ENCODE assay signal across 10 cellular contexts in genomic region chr17:7587420-7587786, GRCh38. TPM values are rescaled to one million over a fixed set of nuclear protein-coding genes. Genes with fewer than 3 reads are reported as not detected.
A peak's percentile ranks its signal among the peaks of the same experiment; 100 is the strongest.
DNase-seq lines count a peak whose midpoint lies in the region; ATAC-seq, FAIRE-seq and TF ChIP-seq lines count a peak whose summit lies in the region.
"Had no signal": no experiment of that assay in that cellular context is flagged by ENCODE, and none has a peak within 500 bp of the region (broad histone marks: within the 10 kb centered on the region; RNA-seq: fewer than 3 reads in every experiment).

No MANE protein-coding gene starts in this region.

- H3K9me3 ChIP-seq in HCT116 (ENCODE audit: control insufficient read depth in 1 of 2, insufficient read depth in 1 of 2, low read depth in 1 of 2, low read length in 2 of 2) (no peaks in the 10 kb centered on the region), ascending aorta (no peaks in the 10 kb centered on the region), lung (ENCODE audit: control insufficient read depth in 2 of 2, insufficient read depth in 1 of 2, low read length in 1 of 2) (no peaks in the 10 kb centered on the region), small intestine (ENCODE audit: control insufficient read depth, low read depth) (no peaks in the 10 kb centered on the region)
- H3K9me3 ChIP-seq: thoracic aorta had no signal

- intact Hi-C loops in HCT116 (cut with micrococcal nuclease): no loop called here
- intact Hi-C loops in ascending aorta (cut with DNase I): loop anchor here (10.0 kb wide), 1 partner anchor 587 kb away; the partner anchor contains the start of gene TMEM107

- no peak for TF ChIP-seq RAD21 in HCT116 (IDR thresholded peaks at IDR 0.05; ENCODE audit: low read depth)

- no peaks in the 10 kb centered on the region for H3K9me2 ChIP-seq in HCT116 (ENCODE audit: insufficient read depth)

- RAD21 ChIA-PET in HCT116 (lab: Charles Lee; ENCODE audit: low non-redundant PET in 1 of 2, low total read pairs in 2 of 2, uncharacterized antibody in 2 of 2, unreplicated experiment in 2 of 2): interaction anchor here in 1 of 2 experiments (0.9 kb wide), 1 partner anchor 45 kb away, joined by 3 read pairs; no protein-coding TSS in a partner anchor

- no peak for FAIRE-seq in small intestine (lab: Jason Lieb, UNC)

- TF ChIP-seq CTCF in AG09319 (IDR thresholded peaks at IDR 0.05; ENCODE audit: low read depth, low read length) (no peak; the same call in 1 of the 2 replicates), HCT116 (IDR thresholded peaks at IDR 0.05 in 2 of 3, conservative IDR thresholded peaks at IDR 0.05 in 1 of 3; ENCODE audit: borderline replicate concordance in 1 of 3, insufficient read depth in 1 of 3, low read depth in 2 of 3, low read length in 2 of 3) (no peak), ascending aorta (IDR thresholded peaks at IDR 0.05) (no peak), lung (IDR thresholded peaks at IDR 0.05; ENCODE audit: control extremely low read depth, extremely low read depth) (no peak)

- H3K4me3 ChIP-seq in HCT116 (replicated peaks in 1 of 2; ENCODE audit: low read depth in 1 of 2, low read length in 2 of 2): no peak overlapping the region
- no peak overlapping the region for H3K4me3 ChIP-seq in ascending aorta
- H3K4me3 ChIP-seq in lung: no peak overlapping the region
- no peak overlapping the region for H3K4me3 ChIP-seq in small intestine (ENCODE audit: low read depth in 1 of 2, low read length in 2 of 2)
- H3K4me3 ChIP-seq: thoracic aorta had no signal

- no peak overlapping the region for H2AFZ ChIP-seq in HCT116 (ENCODE audit: low read depth, low read length, poor library complexity, severe bottlenecking)

- BruUV-seq in HCT116 (replicated peaks; lab: Mats Ljungman, UMichigan): no TSS peak

- no peak for ATAC-seq in HCT116
- no peak for ATAC-seq in lung (ENCODE audit: insufficient read depth, low FRiP score)
- ATAC-seq in HG02763 (IDR thresholded peaks at IDR 0.05; ENCODE audit: unreplicated experiment): no peak

- TF ChIP-seq POLR2A in HCT116 (IDR thresholded peaks at IDR 0.05; ENCODE audit: borderline replicate concordance, extremely low read depth, insufficient read depth, insufficient read length): no peak

- H3K4me1 ChIP-seq in HCT116 (ENCODE audit: control insufficient read depth in 1 of 2, insufficient read depth in 2 of 2, low read length in 2 of 2) (peaks cover 10 to 43% of the 10 kb centered on the region in 2 experiments), ascending aorta (peaks cover 19 to 31% of the 10 kb centered on the region in 2 donors), lung (ENCODE audit: control insufficient read depth in 2 of 2, insufficient read depth in 2 of 2, low read length in 2 of 2) (peaks cover 7 to 16% of the 10 kb centered on the region in 2 donors), small intestine (ENCODE audit: control insufficient read depth in 2 of 2, insufficient read depth in 1 of 2, low read depth in 1 of 2, low read length in 1 of 2) (peaks cover 0 to 10% of the 10 kb centered on the region in 2 donors)

- WGBS in lung, 2 donors: 81 to 87% methylated on average over 7 of the region's 7 CpGs
- WGBS in small intestine, 3 donors: 77 to 92% (median 91%) methylated on average over 7 of the region's 7 CpGs

- H3K4me2 ChIP-seq in HCT116 (ENCODE audit: low read length): no peak overlapping the region

- DNase-seq in AG09319 (ENCODE audit: extremely low read depth, low read depth): peak; percentile 75
- no peak for DNase-seq in HCT116 (ENCODE audit: low read depth, low spot score)
- DNase-seq in ascending aorta (ENCODE audit: low spot score in 2 of 2): no peak
- no peak for DNase-seq in lung (ENCODE audit: low spot score)
- no peak for DNase-seq in small intestine
- no peak for DNase-seq in NCI-H2227 treated with DMSO at 0.1 percent for 48 hours (lab: John Stamatoyannopoulos, UW)
- no peak for DNase-seq in NCI-H82 (lab: John Stamatoyannopoulos, UW)
- DNase-seq: GDM1 had no signal

- H3K36me3 ChIP-seq in HCT116 (ENCODE audit: control insufficient read depth in 1 of 2, insufficient read depth in 2 of 2, low read length in 2 of 2): peaks cover 14 to 35% of the 10 kb centered on the region in 2 experiments; a peak in 3 of 4 replicates
- H3K36me3 ChIP-seq in ascending aorta: peaks cover 13 to 14% of the 10 kb centered on the region in 2 donors
- H3K36me3 ChIP-seq in lung (ENCODE audit: control insufficient read depth in 2 of 2, insufficient read depth in 2 of 2, low read length in 2 of 2): peaks cover 10 to 27% of the 10 kb centered on the region in 2 donors
- H3K36me3 ChIP-seq in small intestine (ENCODE audit: control insufficient read depth in 2 of 2, insufficient read depth in 2 of 2, low read length in 2 of 2): peaks cover 10 to 11% of the 10 kb centered on the region in 2 donors

- H4K20me1 ChIP-seq in HCT116 (ENCODE audit: insufficient read depth): no peaks in the 10 kb centered on the region

- no peak overlapping the region for H3K9ac ChIP-seq in HCT116 (ENCODE audit: low read length)

- H3K27me3 ChIP-seq in HCT116 (ENCODE audit: insufficient read depth, low read length): no peaks in the 10 kb centered on the region
- H3K27me3 ChIP-seq in ascending aorta: no peaks in the 10 kb centered on the region
- H3K27me3 ChIP-seq in lung (ENCODE audit: control insufficient read depth, insufficient read depth): no peaks in the 10 kb centered on the region
- no peaks in the 10 kb centered on the region for H3K27me3 ChIP-seq in small intestine (ENCODE audit: control insufficient read depth in 2 of 2, insufficient read depth in 2 of 2, low read length in 2 of 2)

- POLR2A ChIA-PET in HCT116 (lab: Charles Lee): interaction anchor here (0.8 kb wide), 1 partner anchor 100 kb away, joined by 3 read pairs; the partner anchor contains the start of gene TP53

- peak overlapping the region; percentile 53 for H3K27ac ChIP-seq in HCT116 (ENCODE audit: low read depth, low read length)
- H3K27ac ChIP-seq in ascending aorta: peak overlapping the region; percentile 23 to 36
- peak overlapping the region; percentile 14 to 41 for H3K27ac ChIP-seq in lung (ENCODE audit: low read depth in 1 of 2, low read length in 1 of 2)
- no peak overlapping the region for H3K27ac ChIP-seq in small intestine (ENCODE audit: low read depth in 1 of 2, low read length in 1 of 2)

- H3K79me2 ChIP-seq in HCT116 (ENCODE audit: insufficient read depth, low read length): peaks cover 39% of the 10 kb centered on the region

- CTCF ChIA-PET in HCT116 (lab: Charles Lee): interaction anchor here (0.6 to 4.9 kb wide), 4 partner anchors 13 to 101 kb away, joined by 3 to 39 read pairs (median 4); partner anchors contain the start of genes TP53 and WRAP53

TF ChIP-seq in HCT116, 20 proteins besides CTCF, POLR2A, EP300 and RAD21 (continues in another document):
- TF ChIP-seq ELF1 (IDR thresholded peaks at IDR 0.05; ENCODE audit: borderline replicate concordance, low read depth) (no peak), EZH2 (IDR thresholded peaks at IDR 0.05) (no peak)
- TF ChIP-seq, protein P1, sequence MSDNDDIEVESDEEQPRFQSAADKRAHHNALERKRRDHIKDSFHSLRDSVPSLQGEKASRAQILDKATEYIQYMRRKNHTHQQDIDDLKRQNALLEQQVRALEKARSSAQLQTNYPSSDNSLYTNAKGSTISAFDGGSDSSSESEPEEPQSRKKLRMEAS (IDR thresholded peaks at IDR 0.05): no peak
- TF ChIP-seq, protein P2, sequence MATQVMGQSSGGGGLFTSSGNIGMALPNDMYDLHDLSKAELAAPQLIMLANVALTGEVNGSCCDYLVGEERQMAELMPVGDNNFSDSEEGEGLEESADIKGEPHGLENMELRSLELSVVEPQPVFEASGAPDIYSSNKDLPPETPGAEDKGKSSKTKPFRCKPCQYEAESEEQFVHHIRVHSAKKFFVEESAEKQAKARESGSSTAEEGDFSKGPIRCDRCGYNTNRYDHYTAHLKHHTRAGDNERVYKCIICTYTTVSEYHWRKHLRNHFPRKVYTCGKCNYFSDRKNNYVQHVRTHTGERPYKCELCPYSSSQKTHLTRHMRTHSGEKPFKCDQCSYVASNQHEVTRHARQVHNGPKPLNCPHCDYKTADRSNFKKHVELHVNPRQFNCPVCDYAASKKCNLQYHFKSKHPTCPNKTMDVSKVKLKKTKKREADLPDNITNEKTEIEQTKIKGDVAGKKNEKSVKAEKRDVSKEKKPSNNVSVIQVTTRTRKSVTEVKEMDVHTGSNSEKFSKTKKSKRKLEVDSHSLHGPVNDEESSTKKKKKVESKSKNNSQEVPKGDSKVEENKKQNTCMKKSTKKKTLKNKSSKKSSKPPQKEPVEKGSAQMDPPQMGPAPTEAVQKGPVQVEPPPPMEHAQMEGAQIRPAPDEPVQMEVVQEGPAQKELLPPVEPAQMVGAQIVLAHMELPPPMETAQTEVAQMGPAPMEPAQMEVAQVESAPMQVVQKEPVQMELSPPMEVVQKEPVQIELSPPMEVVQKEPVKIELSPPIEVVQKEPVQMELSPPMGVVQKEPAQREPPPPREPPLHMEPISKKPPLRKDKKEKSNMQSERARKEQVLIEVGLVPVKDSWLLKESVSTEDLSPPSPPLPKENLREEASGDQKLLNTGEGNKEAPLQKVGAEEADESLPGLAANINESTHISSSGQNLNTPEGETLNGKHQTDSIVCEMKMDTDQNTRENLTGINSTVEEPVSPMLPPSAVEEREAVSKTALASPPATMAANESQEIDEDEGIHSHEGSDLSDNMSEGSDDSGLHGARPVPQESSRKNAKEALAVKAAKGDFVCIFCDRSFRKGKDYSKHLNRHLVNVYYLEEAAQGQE (IDR thresholded peaks at IDR 0.05; ENCODE audit: low read depth): no peak

RNA-seq across cellular contexts. Expression of gene SOX15, which starts 2.5 kb away (rescaled TPM):
- total RNA-seq in HCT116 (2021; ENCODE audit: unreplicated experiment): 0.69 TPM
- polyA plus RNA-seq in HCT116 (2012): 1.0 and 1.2 TPM in 2 replicates
- not detected for total RNA-seq in ascending aorta
- under 1 TPM in 1 of 2 donors, not detected in 1; 0.86 TPM for total RNA-seq in lung
- 1 to 10 TPM in 1 of 2 donors, under 1 TPM in 1; 0.68 to 1.1 TPM for polyA plus RNA-seq in lung
- polyA plus RNA-seq in small intestine: 1 to 10 TPM in 1 of 3 donors, not detected in 2; 1.3 TPM

RNA-seq across cellular contexts. Expression of gene MPDU1, which starts 3.8 kb away (rescaled TPM):
- 50.9 TPM for total RNA-seq in HCT116 (2021; ENCODE audit: unreplicated experiment)
- 49.0 and 52.0 TPM in 2 replicates for polyA plus RNA-seq in HCT116 (2012)
- total RNA-seq in ascending aorta: 157 TPM
- 10 to 100 TPM; 42.3 to 71.5 TPM for total RNA-seq in lung
- polyA plus RNA-seq in lung: 10 to 100 TPM; 98.1 to 99.5 TPM
- 100 to 1,000 TPM in 1 of 3 donors, 10 to 100 TPM in 2; 69.7 to 126 (median 74.9) TPM for polyA plus RNA-seq in small intestine

RNA-seq across cellular contexts. Expression of gene CD68, which starts 8.0 kb away (rescaled TPM):
- 7.0 TPM for total RNA-seq in HCT116 (2021; ENCODE audit: unreplicated experiment)
- 68.4 and 90.6 TPM in 2 replicates for polyA plus RNA-seq in HCT116 (2012)
- 151 TPM for total RNA-seq in ascending aorta
- 100 to 1,000 TPM in 1 of 2 donors, 10 to 100 TPM in 1; 33.3 to 358 TPM for total RNA-seq in lung
- polyA plus RNA-seq in lung: 100 to 1,000 TPM; 431 to 595 TPM
- 100 to 1,000 TPM in 2 of 3 donors, 10 to 100 TPM in 1; 60.2 to 201 (median 142) TPM for polyA plus RNA-seq in small intestine

RNA-seq across cellular contexts. Expression of gene SENP3, which starts 25.7 kb away (rescaled TPM):
- 73.8 TPM for total RNA-seq in HCT116 (2021; ENCODE audit: unreplicated experiment)
- 43.9 and 51.1 TPM in 2 replicates for polyA plus RNA-seq in HCT116 (2012)
- 92.0 TPM for total RNA-seq in ascending aorta
- total RNA-seq in lung: 10 to 100 TPM; 34.0 to 48.3 TPM
- polyA plus RNA-seq in lung: 10 to 100 TPM; 48.9 to 54.4 TPM
- polyA plus RNA-seq in small intestine: 10 to 100 TPM; 53.1 to 66.7 (median 53.5) TPM

RNA-seq across cellular contexts. Expression of gene FXR2, which starts 27.3 kb away (rescaled TPM):
- 49.7 TPM for total RNA-seq in HCT116 (2021; ENCODE audit: unreplicated experiment)
- polyA plus RNA-seq in HCT116 (2012): 47.9 and 56.0 TPM in 2 replicates
- total RNA-seq in ascending aorta: 19.3 TPM
- total RNA-seq in lung: 10 to 100 TPM; 29.0 to 29.5 TPM
- 10 to 100 TPM; 30.6 to 31.1 TPM for polyA plus RNA-seq in lung
- polyA plus RNA-seq in small intestine: 10 to 100 TPM; 27.6 to 41.1 (median 34.2) TPM

Comparison
In these comparisons a context has a peak if more than half of its experiments do, and no peak if none do; other contexts are left out.
1. H3K27ac ChIP-seq: peak in HCT116 (single experiment), ascending aorta (2 of 2) and lung (2 of 2); none in small intestine (0 of 2).